ENCODE assay signal across 1 cellular context in genomic region chr12:93778306-93778705, GRCh38.
TF ChIP-seq lines count a peak whose summit lies in the region.

No MANE protein-coding gene starts in this region.

TF ChIP-seq in neural cell, 6 proteins besides CTCF, POLR2A, EP300 and RAD21 (continued from another document):
- TF ChIP-seq POLR2AphosphoS5 (IDR thresholded peaks at IDR 0.05) = no peak
- TF ChIP-seq EZH2 (IDR thresholded peaks at IDR 0.05; ENCODE audit: borderline replicate concordance, insufficient read depth, low read length, poor library complexity, severe bottlenecking) = no peak
- no peak for TF ChIP-seq MXI1 (conservative IDR thresholded peaks at IDR 0.05; ENCODE audit: poor library complexity, severe bottlenecking)
